In genomic region chr3:27632431-27633223, GRCh38 we compare ENCODE assay signal across 7 cellular contexts.
DNase-seq lines count a peak whose midpoint lies in the region; ATAC-seq and TF ChIP-seq lines count a peak whose summit lies in the region.

No MANE protein-coding gene starts in this region.

- H4K5ac ChIP-seq in H9 (ENCODE audit: insufficient read length, low read depth, low read length): no peak overlapping the region

- in situ Hi-C loops in GM13976 (cut with MboI; ENCODE audit: low sequenced_read_pairs, unreplicated experiment): no loop called here

- no peak overlapping the region for H2BK5ac ChIP-seq in H9 (ENCODE audit: insufficient read length, low read length)

- no peaks in the 10 kb centered on the region for H3K36me3 ChIP-seq in MM.1S (replicated peaks; ENCODE audit: insufficient read depth, low read length)

- peak overlapping the region; percentile 49 for H2AFZ ChIP-seq in H9 (ENCODE audit: low read length)
- peak overlapping the region; percentile 47 for H2AFZ ChIP-seq in MM.1S (ENCODE audit: low read length)

- H3K4me1 Mint-ChIP-seq in H9: peaks cover 12 to 15% of the 10 kb centered on the region in 2 experiments
- H3K4me1 Mint-ChIP-seq in activated CD4-positive, alpha-beta T cell treated with anti-CD3 and anti-CD28 coated beads for 36 hours: peaks cover 28% of the 10 kb centered on the region

- H3K27ac ChIP-seq in H9 (ENCODE audit: insufficient read length, low read depth, low read length) (no peak overlapping the region), MM.1S (ENCODE audit: low read length) (peak overlapping the region; percentile 63; the same call in 1 of the 2 replicates)

- peak overlapping the region; percentile 85 for H3K14ac ChIP-seq in H9 (ENCODE audit: insufficient read depth, low read length)

- H3K18ac ChIP-seq in H9 (ENCODE audit: insufficient read length, low read depth, low read length): peak overlapping the region; percentile 94

- CTCF ChIA-PET in activated CD4-positive, alpha-beta T cell treated with anti-CD3 and anti-CD28 coated beads for 36 hours (lab: Charles Lee): interaction anchor here (0.5 to 1.6 kb wide), 6 partner anchors 26 to 165 kb away, joined by 3 to 5 read pairs (median 4); no protein-coding TSS in a partner anchor

- no peaks in the 10 kb centered on the region for H3K9me3 Mint-ChIP-seq in H9
- no peaks in the 10 kb centered on the region for H3K9me3 Mint-ChIP-seq in activated CD4-positive, alpha-beta T cell treated with anti-CD3 and anti-CD28 coated beads for 36 hours (ENCODE audit: low read depth)

- H2BK12ac ChIP-seq in H9 (ENCODE audit: insufficient read length, low read depth, low read length): no peak overlapping the region

- no peak overlapping the region for H3K23ac ChIP-seq in H9 (ENCODE audit: insufficient read length, low read depth, low read length)

- H3K4me3 ChIP-seq in MM.1S (ENCODE audit: low read length): peak overlapping the region; percentile 57

- no peak overlapping the region for H3T11ph ChIP-seq in H9 (ENCODE audit: low read length)

- peak; percentile 71 for ATAC-seq in activated CD4-positive, alpha-beta T cell treated with anti-CD3 and anti-CD28 coated beads for 36 hours

- H3F3A ChIP-seq in MM.1S (ENCODE audit: insufficient read depth, low read length): no peaks in the 10 kb centered on the region; the same call in 1 of the 2 replicates

- no peaks in the 10 kb centered on the region for H3K36me3 Mint-ChIP-seq in H9 (ENCODE audit: insufficient read depth in 1 of 3, low read depth in 3 of 3)
- no peaks in the 10 kb centered on the region for H3K36me3 Mint-ChIP-seq in activated CD4-positive, alpha-beta T cell treated with anti-CD3 and anti-CD28 coated beads for 36 hours (ENCODE audit: low read depth)

- H4K8ac ChIP-seq in H9 (replicated peaks; ENCODE audit: insufficient read length, low read depth, low read length): no peak overlapping the region

- no peaks in the 10 kb centered on the region for H3K9me3 ChIP-seq in H9 (ENCODE audit: control insufficient read depth, low read depth, low read length)
- H3K9me3 ChIP-seq in MM.1S (replicated peaks; ENCODE audit: insufficient read depth, low read length): no peaks in the 10 kb centered on the region

- H4K91ac ChIP-seq in H9 (ENCODE audit: insufficient read length, low read depth, low read length): no peak overlapping the region

- no peak overlapping the region for H3K56ac ChIP-seq in H9 (ENCODE audit: insufficient read length, low read depth, low read length)

- H3K27me3 Mint-ChIP-seq in H9 (ENCODE audit: low read depth): peaks cover 11% of the 10 kb centered on the region
- H3K27me3 Mint-ChIP-seq in activated CD4-positive, alpha-beta T cell treated with anti-CD3 and anti-CD28 coated beads for 36 hours: no peaks in the 10 kb centered on the region

- H2BK15ac ChIP-seq in H9 (ENCODE audit: low read depth, low read length): no peak overlapping the region

- DNase-seq in GM13976 (ENCODE audit: low spot score) (peak; percentile 70), H9 (peak; percentile 53), MM.1S (peak; percentile 77), medulla oblongata (ENCODE audit: extremely low spot score) (peak; percentile 21)
- DNase-seq in activated CD4-positive, alpha-beta T cell treated with anti-CD3 and anti-CD28 coated beads for 36 hours: peak; percentile 60
- DNase-seq in effector CD4-positive, alpha-beta T cell: peak; percentile 26
- peak; percentile 1 to 23 for DNase-seq in stimulated activated CD8-positive, alpha-beta memory T cell treated with anti-CD3 and anti-CD28 coated beads, Interleukin-15, amount 100 ng/mL, for 4 hours (ENCODE audit: low read depth in 2 of 2)

- H3K79me2 ChIP-seq in H9 (ENCODE audit: insufficient read depth, low read length) (no peaks in the 10 kb centered on the region), MM.1S (ENCODE audit: low read length) (no peaks in the 10 kb centered on the region)

- POLR2A ChIA-PET in activated CD4-positive, alpha-beta T cell treated with anti-CD3 and anti-CD28 coated beads for 36 hours (lab: Charles Lee): no interaction called here

- no peak overlapping the region for H2BK20ac ChIP-seq in H9 (ENCODE audit: low read depth, low read length, poor library complexity, severe bottlenecking)

- H3K4ac ChIP-seq in H9 (ENCODE audit: low read depth, low read length): no peak overlapping the region

- H3K4me2 ChIP-seq in H9 (ENCODE audit: insufficient read depth, insufficient read length, low read length) (peak overlapping the region; percentile 56), MM.1S (ENCODE audit: low read depth, low read length) (peak overlapping the region; percentile 72; the same call in 1 of the 2 replicates)

- intact Hi-C loops in activated CD4-positive, alpha-beta T cell treated with anti-CD3 and anti-CD28 coated beads for 36 hours (cut with DNase I, micrococcal nuclease): loop anchor here in 1 of 2 experiments (2.0 to 5.0 kb wide), 2 partner anchors 148 to 715 kb away; partner anchors contain the start of genes AZI2, SLC4A7 and ZCWPW2

- peak overlapping the region in 1 of 3 experiments; percentile 15; a peak in 1 of 7 replicates for H3K27ac Mint-ChIP-seq in H9
- H3K27ac Mint-ChIP-seq in activated CD4-positive, alpha-beta T cell treated with anti-CD3 and anti-CD28 coated beads for 36 hours: peak overlapping the region; percentile 77

- peak overlapping the region; percentile 26 for H3K9ac ChIP-seq in H9 (ENCODE audit: extremely low read depth, insufficient read length, low read length)
- H3K9ac ChIP-seq in MM.1S (ENCODE audit: low read length): peak overlapping the region; percentile 64; the same call in 1 of the 2 replicates

- H3K4me1 ChIP-seq in H9 (ENCODE audit: insufficient read depth, low read length) (no peaks in the 10 kb centered on the region), MM.1S (ENCODE audit: low read length) (peaks cover 7% of the 10 kb centered on the region; the same call in 1 of the 2 replicates)

- no peaks in the 10 kb centered on the region for H3K79me1 ChIP-seq in H9 (ENCODE audit: insufficient read depth, low read depth, low read length, poor library complexity, severe bottlenecking)

- no peak overlapping the region for H2BK120ac ChIP-seq in H9 (ENCODE audit: low read depth, low read length, poor library complexity, severe bottlenecking)

- H3K9me2 ChIP-seq in MM.1S (replicated peaks; ENCODE audit: insufficient read depth, low read length): no peaks in the 10 kb centered on the region

- no peak for TF ChIP-seq CTCF in GM13976 (IDR thresholded peaks at IDR 0.05; ENCODE audit: borderline replicate concordance, control extremely low read depth, extremely low read depth, insufficient read depth, missing control alignments)
- no peak for TF ChIP-seq CTCF in H9 (conservative IDR thresholded peaks at IDR 0.05)
- no peak for TF ChIP-seq CTCF in MM.1S (IDR thresholded peaks at IDR 0.05; ENCODE audit: low read length)

- H3K23me2 ChIP-seq in H9 (ENCODE audit: insufficient read length, low read depth, low read length, poor library complexity, severe bottlenecking): no peaks in the 10 kb centered on the region

- H3K4me3 Mint-ChIP-seq in H9: peak overlapping the region; percentile 30 to 60; a peak in 4 of 5 replicates
- peak overlapping the region; percentile 75 for H3K4me3 Mint-ChIP-seq in activated CD4-positive, alpha-beta T cell treated with anti-CD3 and anti-CD28 coated beads for 36 hours

- H3K27me3 ChIP-seq in H9 (ENCODE audit: insufficient read depth, low read length): no peaks in the 10 kb centered on the region
- H3K27me3 ChIP-seq in MM.1S (replicated peaks; ENCODE audit: insufficient read depth, low read length): no peaks in the 10 kb centered on the region

- no peak overlapping the region for H2AK5ac ChIP-seq in H9 (ENCODE audit: insufficient read length, low read length)

- WGBS in H9 (ENCODE audit: extremely low coverage, insufficient read length, low lambda C conversion rate): no CpG with 5 or more reads among the region's 66 CpGs

- no peaks in the 10 kb centered on the region for H4K20me1 ChIP-seq in H9 (ENCODE audit: control insufficient read depth, insufficient read depth, insufficient read length)
- H4K20me1 ChIP-seq in MM.1S (ENCODE audit: insufficient read depth, low read length): no peaks in the 10 kb centered on the region

Comparison
In these comparisons a context has a peak if more than half of its experiments do, and no peak if none do; other contexts are left out.
1. DNase-seq: peak in every context shown above with its lines; median percentile 77 in MM.1S; 70 in GM13976; 60 in activated CD4-positive, alpha-beta T cell treated with anti-CD3 and anti-CD28 coated beads for 36 hours; 53 in H9; 26 in effector CD4-positive, alpha-beta T cell; 21 in medulla oblongata; 12 in stimulated activated CD8-positive, alpha-beta memory T cell treated with anti-CD3 and anti-CD28 coated beads, Interleukin-15, amount 100 ng/mL, for 4 hours.